ENCODE assay signal across 8 cellular contexts in genomic region chr2:58448065-58448507, GRCh38.
DNase-seq lines count a peak whose midpoint lies in the region; ATAC-seq, FAIRE-seq and TF ChIP-seq lines count a peak whose summit lies in the region.

No MANE protein-coding gene starts in this region.

- H3K27me3 ChIP-seq in ACC112 (ENCODE audit: insufficient read depth, low read length) (no peaks in the 10 kb centered on the region), smooth muscle cell (ENCODE audit: low read depth) (no peaks in the 10 kb centered on the region)

- no peaks in the 10 kb centered on the region for H3K36me3 Mint-ChIP-seq in activated naive CD4-positive, alpha-beta T cell treated with anti-CD3 and anti-CD28 coated beads, Interleukin-2, amount 50 U/mL, for 72 hours

- FAIRE-seq in GM12892 (lab: Jason Lieb, UNC) = peak; percentile 88

- H3K4me3 ChIP-seq in ACC112 (ENCODE audit: low read depth, low read length) (no peak overlapping the region), smooth muscle cell (no peak overlapping the region)

- H4K20me1 ChIP-seq in smooth muscle cell (ENCODE audit: low read depth) = no peaks in the 10 kb centered on the region

- H3K9ac ChIP-seq in smooth muscle cell (ENCODE audit: low read depth) = no peak overlapping the region

- DNase-seq in GM12892 (ENCODE audit: insufficient read length) (no peak), NCI-H460 (ENCODE audit: extremely low read depth, low read depth) (peak; percentile 85), hippocampal formation (lab: John Stamatoyannopoulos, UW) (peak; percentile 79 to 84), smooth muscle cell (lab: John Stamatoyannopoulos, UW; ENCODE audit: unreplicated experiment) (no peak), cerebellum (ENCODE audit: low spot score) (no peak)
- peak in 1 of 2 donors; percentile 19 for DNase-seq in activated naive CD4-positive, alpha-beta T cell treated with anti-CD3 and anti-CD28 coated beads, Interleukin-2, amount 50 U/mL, for 72 hours (ENCODE audit: low spot score in 2 of 2)

- H3K79me2 ChIP-seq in ACC112 (ENCODE audit: control insufficient read depth, insufficient read depth, low read length, unreplicated experiment) = no peaks in the 10 kb centered on the region
- H3K79me2 ChIP-seq in smooth muscle cell (ENCODE audit: low read depth) = no peaks in the 10 kb centered on the region

- H3K4me1 ChIP-seq in ACC112 (ENCODE audit: control insufficient read depth, insufficient read depth, low read length, unreplicated experiment) (peaks cover 4% of the 10 kb centered on the region), smooth muscle cell (ENCODE audit: low read depth) (peaks cover 5% of the 10 kb centered on the region)

- 5% methylated on average over 6 of the region's 6 CpGs for WGBS in smooth muscle cell (ENCODE audit: low lambda C conversion rate)

- no peaks in the 10 kb centered on the region for H3K9me3 Mint-ChIP-seq in activated naive CD4-positive, alpha-beta T cell treated with anti-CD3 and anti-CD28 coated beads, Interleukin-2, amount 50 U/mL, for 72 hours

- peak overlapping the region; percentile 86 for H2AFZ ChIP-seq in ACC112 (ENCODE audit: low read length, unreplicated experiment)
- H2AFZ ChIP-seq in smooth muscle cell (ENCODE audit: low read depth) = peak overlapping the region; percentile 92

- peak; percentile 53 for TF ChIP-seq CTCF in smooth muscle cell (IDR thresholded peaks at IDR 0.05; ENCODE audit: borderline replicate concordance, insufficient read depth, poor library complexity, severe bottlenecking)

- H3K27ac Mint-ChIP-seq in activated naive CD4-positive, alpha-beta T cell treated with anti-CD3 and anti-CD28 coated beads, Interleukin-2, amount 50 U/mL, for 72 hours = no peak overlapping the region

- TF ChIP-seq POLR2A in GM12892 (IDR thresholded peaks at IDR 0.05; ENCODE audit: low read depth, low read length) = no peak

- H3K4me2 ChIP-seq in smooth muscle cell = peak overlapping the region; percentile 52

- H3K36me3 ChIP-seq in ACC112 (ENCODE audit: insufficient read depth, low read length) (no peaks in the 10 kb centered on the region), smooth muscle cell (ENCODE audit: low read depth) (no peaks in the 10 kb centered on the region)

- peaks cover 7% of the 10 kb centered on the region for H3F3A ChIP-seq in smooth muscle cell (ENCODE audit: low read depth)

- ATAC-seq in HG03378 (IDR thresholded peaks at IDR 0.05; ENCODE audit: unreplicated experiment) = peak; percentile 62
- peak; percentile 60 to 63 for ATAC-seq in activated naive CD4-positive, alpha-beta T cell treated with anti-CD3 and anti-CD28 coated beads, Interleukin-2, amount 50 U/mL, for 72 hours

- H3K27ac ChIP-seq in ACC112 (ENCODE audit: low read depth, low read length) (no peak overlapping the region), smooth muscle cell (ENCODE audit: low read depth) (peak overlapping the region; percentile 49)

- H3K9me3 ChIP-seq in smooth muscle cell (replicated peaks; ENCODE audit: low read depth) = no peaks in the 10 kb centered on the region

Comparison
In these comparisons a context has a peak if more than half of its experiments do, and no peak if none do; other contexts are left out.
1. DNase-seq: peak in NCI-H460 (single experiment) and hippocampal formation (2 of 2); none in GM12892 (single experiment), smooth muscle cell (single experiment) and cerebellum (single experiment).